ENCODE assay signal across 9 cellular contexts in the genomic region with DNA sequence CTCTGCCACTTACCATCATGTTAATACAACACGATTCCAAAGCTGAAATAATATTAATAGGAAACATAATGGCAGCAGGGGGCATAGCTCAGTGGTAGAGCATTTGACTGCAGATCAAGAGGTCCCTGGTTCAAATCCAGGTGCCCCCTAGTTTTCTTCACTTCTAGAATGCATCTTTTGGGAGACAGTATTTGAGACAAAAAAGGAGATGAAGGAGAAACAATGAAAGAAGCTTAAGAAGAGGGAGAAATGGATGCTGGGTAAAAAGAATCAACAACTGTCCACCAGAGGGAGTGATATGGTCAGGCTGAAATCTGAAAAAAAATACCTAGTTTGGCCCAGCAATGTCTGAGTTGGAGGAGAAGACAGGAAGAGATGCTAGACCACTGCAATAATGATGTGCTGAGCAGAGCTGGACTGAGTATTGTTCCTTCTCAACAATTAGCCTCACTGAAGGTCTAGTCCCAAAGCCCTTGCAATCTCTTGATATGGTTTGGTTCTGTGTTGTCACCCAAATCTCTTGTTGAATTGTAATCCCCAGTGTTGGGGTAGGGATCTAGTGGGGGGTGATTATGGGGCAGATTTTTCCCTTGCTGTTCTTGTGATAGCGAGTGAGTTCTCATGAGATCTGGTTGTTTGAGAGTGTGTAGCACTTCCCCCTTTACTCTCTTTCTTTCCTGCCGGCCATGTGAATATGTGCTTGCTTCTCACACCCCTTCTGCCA. TPM values are rescaled to one million over a fixed set of nuclear protein-coding genes. Genes with fewer than 3 reads are reported as not detected.
DNase-seq lines count a peak whose midpoint lies in the region; ATAC-seq and TF ChIP-seq lines count a peak whose summit lies in the region.
"Had no signal": no experiment of that assay in that cellular context is flagged by ENCODE, and none has a peak within 500 bp of the region (broad histone marks: within the 10 kb centered on the region; RNA-seq: fewer than 3 reads in every experiment).

No MANE protein-coding gene starts in this region.

- no peaks in the 10 kb centered on the region for H3K27me3 ChIP-seq in iPS DF 6.9 (ENCODE audit: control insufficient read depth, insufficient read depth, low read length)
- no peaks in the 10 kb centered on the region for H3K27me3 ChIP-seq in thyroid gland

- H3K4me1 ChIP-seq in iPS DF 6.9 (ENCODE audit: control insufficient read depth, insufficient read depth, low read length) (no peaks in the 10 kb centered on the region), thyroid gland (no peaks in the 10 kb centered on the region)

- H3K27ac ChIP-seq in iPS DF 6.9 (ENCODE audit: low read length) (no peak overlapping the region), thyroid gland (no peak overlapping the region)

- intact Hi-C loops in thyroid gland (cut with DNase I) = no loop called here

- H3K27me3 Mint-ChIP-seq in activated naive CD8-positive, alpha-beta T cell treated with anti-CD3 and anti-CD28 coated beads, Interleukin-2, amount 50 U/mL, for 24 hours = no peaks in the 10 kb centered on the region

- H3K4me1 Mint-ChIP-seq in activated naive CD8-positive, alpha-beta T cell treated with anti-CD3 and anti-CD28 coated beads, Interleukin-2, amount 50 U/mL, for 24 hours = no peaks in the 10 kb centered on the region

- no CpG with 5 or more reads among the region's 3 CpGs for WGBS in iPS DF 6.9 (ENCODE audit: insufficient coverage, insufficient read length)
- WGBS in thyroid gland, 2 donors = 95% methylated on average over 3 of the region's 3 CpGs

- H3K9me3 ChIP-seq in iPS DF 6.9 (ENCODE audit: control insufficient read depth, insufficient read depth, low read length) (no peaks in the 10 kb centered on the region), thyroid gland (no peaks in the 10 kb centered on the region)

- H3K36me3 ChIP-seq in iPS DF 6.9 (ENCODE audit: control insufficient read depth, insufficient read depth, low read length) (no peaks in the 10 kb centered on the region), thyroid gland (no peaks in the 10 kb centered on the region)

- no peak overlapping the region for H3K4me3 Mint-ChIP-seq in activated naive CD8-positive, alpha-beta T cell treated with anti-CD3 and anti-CD28 coated beads, Interleukin-2, amount 50 U/mL, for 24 hours
- H3K4me3 Mint-ChIP-seq: T-helper 1 cell treated with Interleukin-12 subunit alpha and Interleukin-12 subunit beta and Interleukin-4 antibody, amounts not matched to agents 30 μg/mL and 1 μg/mL, for 36 hours had no signal

- peak; percentile 84 for DNase-seq in DMS114 treated with DMSO at 0.1 percent for 48 hours (lab: John Stamatoyannopoulos, UW; ENCODE audit: unreplicated experiment)
- peak; percentile 17 to 20 for DNase-seq in NCI-H2081 (lab: John Stamatoyannopoulos, UW)
- DNase-seq in activated naive CD8-positive, alpha-beta T cell treated with anti-CD3 and anti-CD28 coated beads, Interleukin-2, amount 50 U/mL, for 24 hours = no peak
- DNase-seq in iPS DF 6.9 (ENCODE audit: low read depth, low spot score) = peak; percentile 58
- DNase-seq in thyroid gland = no peak
- no peak for DNase-seq in stimulated activated CD4-positive, alpha-beta T cell treated with anti-CD3 and anti-CD28 coated beads, Interleukin-12 subunit alpha, Interleukin-12 subunit beta, amount 100 ng/mL, for 4 hours

- H3K4me3 ChIP-seq in iPS DF 6.9 (ENCODE audit: low read length) = no peak overlapping the region
- H3K4me3 ChIP-seq in thyroid gland (replicated peaks in 1 of 3) = no peak overlapping the region

- no peak for TF ChIP-seq POLR2A in thyroid gland (IDR thresholded peaks at IDR 0.05)

- H3K36me3 Mint-ChIP-seq in activated naive CD8-positive, alpha-beta T cell treated with anti-CD3 and anti-CD28 coated beads, Interleukin-2, amount 50 U/mL, for 24 hours (ENCODE audit: low read depth) = no peaks in the 10 kb centered on the region

- peak in 4 of 6 experiments; percentile 12 to 53 (median 38) for TF ChIP-seq CTCF in thyroid gland (IDR thresholded peaks at IDR 0.05)

- H3K27ac Mint-ChIP-seq in activated naive CD8-positive, alpha-beta T cell treated with anti-CD3 and anti-CD28 coated beads, Interleukin-2, amount 50 U/mL, for 24 hours = no peak overlapping the region
- H3K27ac Mint-ChIP-seq: T-helper 1 cell treated with Interleukin-12 subunit alpha and Interleukin-12 subunit beta and Interleukin-4 antibody, amounts not matched to agents 30 μg/mL and 1 μg/mL, for 36 hours had no signal

- ATAC-seq in GM21381 (IDR thresholded peaks at IDR 0.05; ENCODE audit: unreplicated experiment) (peak; percentile 62), HG02610 (IDR thresholded peaks at IDR 0.05; ENCODE audit: unreplicated experiment) (no peak)
- peak; percentile 78 for ATAC-seq in activated naive CD8-positive, alpha-beta T cell treated with anti-CD3 and anti-CD28 coated beads, Interleukin-2, amount 50 U/mL, for 24 hours

- H3K9me3 Mint-ChIP-seq in activated naive CD8-positive, alpha-beta T cell treated with anti-CD3 and anti-CD28 coated beads, Interleukin-2, amount 50 U/mL, for 24 hours = no peaks in the 10 kb centered on the region

RNA-seq across cellular contexts. Expression of gene ZNF783, which starts 48.3 kb away (rescaled TPM):
- total RNA-seq in thyroid gland = 10 to 100 TPM; 11.3 to 18.0 (median 15.1) TPM

Comparison
In these comparisons a context has a peak if more than half of its experiments do, and no peak if none do; other contexts are left out.
1. DNase-seq: peak in DMS114 treated with DMSO at 0.1 percent for 48 hours (single experiment), NCI-H2081 (2 of 2) and iPS DF 6.9 (single experiment); none in activated naive CD8-positive, alpha-beta T cell treated with anti-CD3 and anti-CD28 coated beads, Interleukin-2, amount 50 U/mL, for 24 hours (single experiment), thyroid gland (0 of 2) and stimulated activated CD4-positive, alpha-beta T cell treated with anti-CD3 and anti-CD28 coated beads, Interleukin-12 subunit alpha, Interleukin-12 subunit beta, amount 100 ng/mL, for 4 hours (single experiment).